In the genomic region with DNA sequence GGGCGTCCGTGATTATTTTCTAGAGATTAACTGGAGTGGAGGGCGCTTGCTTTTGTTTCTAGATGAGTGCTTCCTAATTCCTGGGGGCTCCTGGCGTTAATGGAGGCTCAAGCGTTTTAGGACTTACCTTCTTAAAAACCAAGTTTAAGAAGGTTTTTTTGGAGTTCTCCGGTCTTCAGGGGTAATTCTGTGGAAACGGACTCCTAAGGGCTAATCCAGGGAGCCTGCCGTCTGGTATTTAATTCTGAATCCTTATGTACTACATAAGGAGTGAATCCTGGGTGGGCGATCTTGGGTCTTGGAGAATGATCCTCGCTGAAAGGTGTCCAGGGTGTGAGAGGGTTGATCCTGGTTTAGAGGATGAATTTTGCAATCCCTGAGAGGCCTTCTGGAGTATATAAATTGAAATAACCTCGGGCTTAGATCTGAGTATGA, we compare ENCODE assay signal across 8 cellular contexts. TPM values are rescaled to one million over a fixed set of nuclear protein-coding genes. Genes with fewer than 3 reads are reported as not detected.
A peak's percentile ranks its signal among the peaks of the same experiment; 100 is the strongest.
DNase-seq lines count a peak whose midpoint lies in the region; ATAC-seq, FAIRE-seq and TF ChIP-seq lines count a peak whose summit lies in the region.

No MANE protein-coding gene starts in this region.

- no peaks in the 10 kb centered on the region for H3K9me3 Mint-ChIP-seq in activated CD4-positive, alpha-beta T cell treated with anti-CD3 and anti-CD28 coated beads for 36 hours (ENCODE audit: low read depth)

- H3K27me3 ChIP-seq in HepG2 (ENCODE audit: control insufficient read depth in 1 of 2, insufficient read depth in 2 of 2, low read length in 2 of 2) (peaks cover 0 to 4% of the 10 kb centered on the region in 2 experiments; a peak in 1 of 5 replicates), thoracic aorta (replicated peaks; ENCODE audit: insufficient read depth) (no peaks in the 10 kb centered on the region)

- peaks cover 27% of the 10 kb centered on the region for H3K79me2 ChIP-seq in HepG2 (ENCODE audit: insufficient read depth, low read length)

- H3K36me3 ChIP-seq in HepG2 (replicated peaks in 1 of 2; ENCODE audit: control insufficient read depth in 1 of 2, insufficient read depth in 2 of 2, low read length in 2 of 2) (peaks cover 16 to 38% of the 10 kb centered on the region in 2 experiments), thoracic aorta (peaks cover 41% of the 10 kb centered on the region)

- peaks cover 36% of the 10 kb centered on the region for H3K4me1 ChIP-seq in HepG2 (ENCODE audit: insufficient read depth, low read length)
- peaks cover 20 to 44% of the 10 kb centered on the region in 2 donors for H3K4me1 ChIP-seq in thoracic aorta (ENCODE audit: control insufficient read depth in 1 of 2, low read depth in 2 of 2)

- no peak for DNase-seq in activated CD4-positive, alpha-beta T cell treated with anti-CD3 and anti-CD28 coated beads for 36 hours
- DNase-seq in activated CD4-positive, alpha-beta T cell treated with anti-CD3 and anti-CD28 coated beads for 48 hours: no peak
- DNase-seq in HepG2 (ENCODE audit: low spot score) (no peak), thoracic aorta (ENCODE audit: low spot score) (no peak), hippocampal formation (lab: John Stamatoyannopoulos, UW) (no peak), NCI-H146 treated with DMSO at 0.1 percent for 48 hours (lab: John Stamatoyannopoulos, UW; ENCODE audit: unreplicated experiment) (no peak), T1000 (lab: John Stamatoyannopoulos, UW) (no peak)

- H3K4me3 ChIP-seq in HepG2 (replicated peaks in 1 of 3; ENCODE audit: insufficient read depth in 1 of 3, low read depth in 2 of 3, low read length in 3 of 3) (peak overlapping the region; percentile 77 to 85 (median 78)), thoracic aorta (peak overlapping the region; percentile 94)

- peaks cover 44% of the 10 kb centered on the region for H3K4me1 Mint-ChIP-seq in activated CD4-positive, alpha-beta T cell treated with anti-CD3 and anti-CD28 coated beads for 36 hours

- no peak overlapping the region for H2AFZ ChIP-seq in HepG2 (ENCODE audit: low read length)

- no peaks in the 10 kb centered on the region for H3K9me3 ChIP-seq in HepG2 (ENCODE audit: low read length)
- H3K9me3 ChIP-seq in thoracic aorta: no peaks in the 10 kb centered on the region

- H3K27ac Mint-ChIP-seq in activated CD4-positive, alpha-beta T cell treated with anti-CD3 and anti-CD28 coated beads for 36 hours: peak overlapping the region; percentile 98

- no peak for TF ChIP-seq RAD21 in HepG2 (CRISPR knock-in tag; IDR thresholded peaks at IDR 0.05)

- CTCF ChIA-PET in activated CD4-positive, alpha-beta T cell treated with anti-CD3 and anti-CD28 coated beads for 36 hours (lab: Charles Lee): interaction anchor here (1.0 to 1.5 kb wide), 5 partner anchors 9 to 380 kb away, joined by 3 to 4 read pairs (median 3); a partner anchor contains a TSS
- CTCF ChIA-PET in HepG2 (lab: Yijun Ruan, JAX; ENCODE audit: low intra/inter-chr PET ratio, low total read pairs): no interaction called here

- no peak for ATAC-seq in activated CD4-positive, alpha-beta T cell treated with anti-CD3 and anti-CD28 coated beads for 36 hours
- no peak for ATAC-seq in HepG2
- ATAC-seq in thoracic aorta (ENCODE audit: insufficient number of reproducible peaks, low FRiP score, low read depth): no peak

- TF ChIP-seq CTCF in HepG2 (CRISPR knock-in tag; IDR thresholded peaks at IDR 0.05) (no peak), thoracic aorta (IDR thresholded peaks at IDR 0.05) (no peak)

- 4% methylated on average over 11 of the region's 11 CpGs for WGBS in HepG2 (ENCODE audit: low lambda C conversion rate)

- no peaks in the 10 kb centered on the region for H3K27me3 Mint-ChIP-seq in activated CD4-positive, alpha-beta T cell treated with anti-CD3 and anti-CD28 coated beads for 36 hours

- TSS peak; percentile 82 for BruUV-seq in HepG2 (replicated peaks; lab: Mats Ljungman, UMichigan)

- POLR2A ChIA-PET in activated CD4-positive, alpha-beta T cell treated with anti-CD3 and anti-CD28 coated beads for 36 hours (lab: Charles Lee): interaction anchor here (0.9 to 2.0 kb wide), 9 partner anchors 9 to 180 kb away, joined by 3 to 12 read pairs (median 6); a partner anchor contains a TSS
- POLR2A ChIA-PET in HepG2 (lab: Yijun Ruan, JAX): interaction anchor here (0.8 to 3.1 kb wide), 16 partner anchors 8 to 380 kb away, joined by 3 to 22 read pairs (median 5); a partner anchor contains a TSS

- no peak for TF ChIP-seq EP300 in HepG2 (IDR thresholded peaks at IDR 0.05; ENCODE audit: low read depth in 2 of 2, low read length in 2 of 2)
- TF ChIP-seq EP300 in HepG2 (CRISPR knock-in tag; IDR thresholded peaks at IDR 0.05; ENCODE audit: borderline replicate concordance): no peak

- H3K9ac ChIP-seq in HepG2 (ENCODE audit: insufficient read depth, low read depth, low read length): peak overlapping the region; percentile 100

- in situ Hi-C loops in HepG2 (cut with HindIII; ENCODE audit: extremely low pct_ligation_motif_present, low pct_unique_long_range_greater_than_20kb): loop anchor here (5.0 kb wide), 2 partner anchors 76 to 176 kb away; no protein-coding TSS in a partner anchor

- FAIRE-seq in HepG2 (lab: Jason Lieb, UNC): no peak

- peak overlapping the region; percentile 92 for H3K4me2 ChIP-seq in HepG2 (ENCODE audit: low read depth, low read length)

- H3K4me3 Mint-ChIP-seq in activated CD4-positive, alpha-beta T cell treated with anti-CD3 and anti-CD28 coated beads for 36 hours: peak overlapping the region; percentile 93

- peak overlapping the region; percentile 92 for H3K27ac ChIP-seq in angular gyrus (ENCODE audit: low read depth, low read length)
- H3K27ac ChIP-seq in HepG2 (ENCODE audit: extremely low read length, insufficient read depth, low read length): peak overlapping the region; percentile 81
- peak overlapping the region; percentile 93 for H3K27ac ChIP-seq in thoracic aorta

- peaks cover 56% of the 10 kb centered on the region for H3K36me3 Mint-ChIP-seq in activated CD4-positive, alpha-beta T cell treated with anti-CD3 and anti-CD28 coated beads for 36 hours (ENCODE audit: low read depth)

- H4K20me1 ChIP-seq in HepG2 (ENCODE audit: insufficient read depth, low read length): peaks cover 32% of the 10 kb centered on the region; the same call in 1 of the 2 replicates

- intact Hi-C loops in activated CD4-positive, alpha-beta T cell treated with anti-CD3 and anti-CD28 coated beads for 36 hours (cut with DNase I, micrococcal nuclease): loop anchor here (1.0 to 5.0 kb wide), 22 partner anchors 9 to 529 kb away; a partner anchor contains a TSS
- intact Hi-C loops in HepG2 (cut with micrococcal nuclease; ENCODE audit: unreplicated experiment): no loop called here

- TF ChIP-seq POLR2A in HepG2 (IDR thresholded peaks at IDR 0.05; ENCODE audit: insufficient read depth in 1 of 2, low read depth in 2 of 2, low read length in 2 of 2): no peak

RNA-seq across cellular contexts. Expression of a gene that starts 0.4 kb away (rescaled TPM):
- total RNA-seq in activated CD4-positive, alpha-beta T cell treated with anti-CD3 and anti-CD28 coated beads for 36 hours: 1,000 to 10,000 TPM; 2,778 to 3,370 TPM
- total RNA-seq in HepG2 (2016; rRNA removed; fragmentation: Illumina TruSeq; extraction: Trizol) (2,345 and 2,734 TPM in 2 replicates), thoracic aorta (1,000 to 10,000 TPM; 1,371 to 2,401 TPM)
- total RNA-seq in HepG2 (2016; cell fraction: cytosol; rRNA removed; fragmentation: Illumina TruSeq; extraction: Trizol; ENCODE audit: low read depth): 3,922 and 3,962 TPM in 2 replicates
- 2,320 and 2,893 TPM in 2 replicates for total RNA-seq in HepG2 (2016; cell fraction: insoluble cytoplasmic fraction; rRNA removed; fragmentation: Illumina TruSeq; extraction: Trizol)
- total RNA-seq in HepG2 (2016; cell fraction: membrane; rRNA removed; fragmentation: Illumina TruSeq; extraction: Trizol): 5,292 and 5,634 TPM in 2 replicates
- 817 and 896 TPM in 2 replicates for total RNA-seq in HepG2 (2016; cell fraction: nucleus; rRNA removed; fragmentation: Illumina TruSeq; extraction: Trizol)
- 2,839 and 2,896 TPM in 2 replicates for polyA plus RNA-seq in HepG2 (2011; rRNA removed)
- polyA plus RNA-seq in HepG2 (2011; cell fraction: cytosol; rRNA removed): 6,087 and 6,094 TPM in 2 replicates
- polyA plus RNA-seq in HepG2 (2011; cell fraction: nucleus; rRNA removed): 1,822 and 1,919 TPM in 2 replicates
- polyA plus RNA-seq in HepG2 (2012): 3,444 and 3,595 TPM in 2 replicates
- polyA plus RNA-seq in HepG2 (2016; cell fraction: cytosol; fragmentation: Illumina TruSeq; extraction: Trizol; ENCODE audit: low read depth): 4,821 and 5,462 TPM in 2 replicates
- 3,269 and 3,282 TPM in 2 replicates for polyA plus RNA-seq in HepG2 (2016; cell fraction: insoluble cytoplasmic fraction; fragmentation: Illumina TruSeq; extraction: Trizol; ENCODE audit: low read depth)
- polyA plus RNA-seq in HepG2 (2016; cell fraction: membrane; fragmentation: Illumina TruSeq; extraction: Trizol; ENCODE audit: low read depth): 6,240 and 6,461 TPM in 2 replicates
- polyA plus RNA-seq in HepG2 (2016; cell fraction: nucleus; fragmentation: Illumina TruSeq; extraction: Trizol; ENCODE audit: insufficient read depth, low read depth): 1,822 and 1,918 TPM in 2 replicates
- 1,415 and 1,765 TPM in 2 replicates for polyA minus RNA-seq in HepG2 (2011; rRNA and poly(A)+ RNA removed; ENCODE audit: low replicate concordance)
- polyA minus RNA-seq in HepG2 (2011; cell fraction: cytosol; rRNA and poly(A)+ RNA removed): 470 and 550 TPM in 2 replicates
- 202 and 266 TPM in 2 replicates for polyA minus RNA-seq in HepG2 (2011; cell fraction: nucleus; rRNA and poly(A)+ RNA removed)

RNA-seq across cellular contexts. Expression of a gene that starts 9.2 kb away (rescaled TPM):
- total RNA-seq in activated CD4-positive, alpha-beta T cell treated with anti-CD3 and anti-CD28 coated beads for 36 hours: 1,000 to 10,000 TPM; 3,861 to 3,967 TPM
- total RNA-seq in HepG2 (2016; rRNA removed; fragmentation: Illumina TruSeq; extraction: Trizol) (2,601 and 3,137 TPM in 2 replicates), thoracic aorta (1,000 to 10,000 TPM in 1 of 2 donors, 100 to 1,000 TPM in 1; 996 to 1,451 TPM)
- 4,258 and 4,636 TPM in 2 replicates for total RNA-seq in HepG2 (2016; cell fraction: cytosol; rRNA removed; fragmentation: Illumina TruSeq; extraction: Trizol; ENCODE audit: low read depth)
- total RNA-seq in HepG2 (2016; cell fraction: insoluble cytoplasmic fraction; rRNA removed; fragmentation: Illumina TruSeq; extraction: Trizol): 2,656 and 3,295 TPM in 2 replicates
- 7,013 and 7,095 TPM in 2 replicates for total RNA-seq in HepG2 (2016; cell fraction: membrane; rRNA removed; fragmentation: Illumina TruSeq; extraction: Trizol)
- 1,096 and 1,183 TPM in 2 replicates for total RNA-seq in HepG2 (2016; cell fraction: nucleus; rRNA removed; fragmentation: Illumina TruSeq; extraction: Trizol)
- polyA plus RNA-seq in HepG2 (2011; rRNA removed): 3,407 and 3,954 TPM in 2 replicates
- polyA plus RNA-seq in HepG2 (2011; cell fraction: cytosol; rRNA removed): 2,986 and 5,309 TPM in 2 replicates
- 2,708 and 2,782 TPM in 2 replicates for polyA plus RNA-seq in HepG2 (2011; cell fraction: nucleus; rRNA removed)
- polyA plus RNA-seq in HepG2 (2012): 2,954 and 4,264 TPM in 2 replicates
- polyA plus RNA-seq in HepG2 (2016; cell fraction: cytosol; fragmentation: Illumina TruSeq; extraction: Trizol; ENCODE audit: low read depth): 5,376 and 5,987 TPM in 2 replicates
- 3,762 and 3,802 TPM in 2 replicates for polyA plus RNA-seq in HepG2 (2016; cell fraction: insoluble cytoplasmic fraction; fragmentation: Illumina TruSeq; extraction: Trizol; ENCODE audit: low read depth)
- 7,707 and 8,057 TPM in 2 replicates for polyA plus RNA-seq in HepG2 (2016; cell fraction: membrane; fragmentation: Illumina TruSeq; extraction: Trizol; ENCODE audit: low read depth)
- polyA plus RNA-seq in HepG2 (2016; cell fraction: nucleus; fragmentation: Illumina TruSeq; extraction: Trizol; ENCODE audit: insufficient read depth, low read depth): 2,294 and 2,333 TPM in 2 replicates
- 2,394 and 2,613 TPM in 2 replicates for polyA minus RNA-seq in HepG2 (2011; rRNA and poly(A)+ RNA removed; ENCODE audit: low replicate concordance)
- 898 and 937 TPM in 2 replicates for polyA minus RNA-seq in HepG2 (2011; cell fraction: cytosol; rRNA and poly(A)+ RNA removed)
- polyA minus RNA-seq in HepG2 (2011; cell fraction: nucleus; rRNA and poly(A)+ RNA removed): 1,540 and 1,647 TPM in 2 replicates

RNA-seq across cellular contexts. Expression of a gene that starts 15.9 kb away (rescaled TPM):
- total RNA-seq in activated CD4-positive, alpha-beta T cell treated with anti-CD3 and anti-CD28 coated beads for 36 hours: 10 to 100 TPM; 16.3 to 18.1 TPM
- total RNA-seq in HepG2 (2016; rRNA removed; fragmentation: Illumina TruSeq; extraction: Trizol) (124 and 225 TPM in 2 replicates), thoracic aorta (100 to 1,000 TPM; 172 to 304 TPM)
- total RNA-seq in HepG2 (2016; cell fraction: cytosol; rRNA removed; fragmentation: Illumina TruSeq; extraction: Trizol; ENCODE audit: low read depth): 222 and 258 TPM in 2 replicates
- 102 and 228 TPM in 2 replicates for total RNA-seq in HepG2 (2016; cell fraction: insoluble cytoplasmic fraction; rRNA removed; fragmentation: Illumina TruSeq; extraction: Trizol)
- 261 and 289 TPM in 2 replicates for total RNA-seq in HepG2 (2016; cell fraction: membrane; rRNA removed; fragmentation: Illumina TruSeq; extraction: Trizol)
- total RNA-seq in HepG2 (2016; cell fraction: nucleus; rRNA removed; fragmentation: Illumina TruSeq; extraction: Trizol): 141 and 165 TPM in 2 replicates
- 121 and 149 TPM in 2 replicates for polyA plus RNA-seq in HepG2 (2011; rRNA removed)
- 105 and 151 TPM in 2 replicates for polyA plus RNA-seq in HepG2 (2011; cell fraction: cytosol; rRNA removed)
- polyA plus RNA-seq in HepG2 (2011; cell fraction: nucleus; rRNA removed): 256 and 257 TPM in 2 replicates
- polyA plus RNA-seq in HepG2 (2012): 143 and 177 TPM in 2 replicates
- 245 and 266 TPM in 2 replicates for polyA plus RNA-seq in HepG2 (2016; cell fraction: cytosol; fragmentation: Illumina TruSeq; extraction: Trizol; ENCODE audit: low read depth)
- 107 and 130 TPM in 2 replicates for polyA plus RNA-seq in HepG2 (2016; cell fraction: insoluble cytoplasmic fraction; fragmentation: Illumina TruSeq; extraction: Trizol; ENCODE audit: low read depth)
- 257 and 263 TPM in 2 replicates for polyA plus RNA-seq in HepG2 (2016; cell fraction: membrane; fragmentation: Illumina TruSeq; extraction: Trizol; ENCODE audit: low read depth)
- polyA plus RNA-seq in HepG2 (2016; cell fraction: nucleus; fragmentation: Illumina TruSeq; extraction: Trizol; ENCODE audit: insufficient read depth, low read depth): 289 and 295 TPM in 2 replicates
- 0.65 and 115 TPM in 2 replicates for polyA minus RNA-seq in HepG2 (2011; rRNA and poly(A)+ RNA removed; ENCODE audit: low replicate concordance)
- 72.8 and 82.9 TPM in 2 replicates for polyA minus RNA-seq in HepG2 (2011; cell fraction: cytosol; rRNA and poly(A)+ RNA removed)
- 27.6 and 29.2 TPM in 2 replicates for polyA minus RNA-seq in HepG2 (2011; cell fraction: nucleus; rRNA and poly(A)+ RNA removed)

RNA-seq across cellular contexts. Expression of a gene that starts 22.6 kb away (rescaled TPM):
- total RNA-seq in activated CD4-positive, alpha-beta T cell treated with anti-CD3 and anti-CD28 coated beads for 36 hours: 10 to 100 TPM; 38.6 to 43.2 TPM
- 0.58 and 1.5 TPM in 2 replicates for total RNA-seq in HepG2 (2016; rRNA removed; fragmentation: Illumina TruSeq; extraction: Trizol)
- total RNA-seq in HepG2 (2016; cell fraction: cytosol; rRNA removed; fragmentation: Illumina TruSeq; extraction: Trizol; ENCODE audit: low read depth): 2.3 and 2.9 TPM in 2 replicates
- 0.67 and 1.4 TPM in 2 replicates for total RNA-seq in HepG2 (2016; cell fraction: insoluble cytoplasmic fraction; rRNA removed; fragmentation: Illumina TruSeq; extraction: Trizol)
- total RNA-seq in HepG2 (2016; cell fraction: membrane; rRNA removed; fragmentation: Illumina TruSeq; extraction: Trizol): 2.2 and 2.3 TPM in 2 replicates
- total RNA-seq in HepG2 (2016; cell fraction: nucleus; rRNA removed; fragmentation: Illumina TruSeq; extraction: Trizol): 1.3 and 2.9 TPM in 2 replicates
- 2.6 and 3.0 TPM in 2 replicates for polyA plus RNA-seq in HepG2 (2011; rRNA removed)
- 1.1 and 1.7 TPM in 2 replicates for polyA plus RNA-seq in HepG2 (2011; cell fraction: cytosol; rRNA removed)
- 5.2 and 6.9 TPM in 2 replicates for polyA plus RNA-seq in HepG2 (2011; cell fraction: nucleus; rRNA removed)
- polyA plus RNA-seq in HepG2 (2012): 2.0 and 4.6 TPM in 2 replicates
- 4.2 and 4.4 TPM in 2 replicates for polyA plus RNA-seq in HepG2 (2016; cell fraction: cytosol; fragmentation: Illumina TruSeq; extraction: Trizol; ENCODE audit: low read depth)
- polyA plus RNA-seq in HepG2 (2016; cell fraction: insoluble cytoplasmic fraction; fragmentation: Illumina TruSeq; extraction: Trizol; ENCODE audit: low read depth): 2.3 and 2.4 TPM in 2 replicates
- 2.5 and 3.6 TPM in 2 replicates for polyA plus RNA-seq in HepG2 (2016; cell fraction: membrane; fragmentation: Illumina TruSeq; extraction: Trizol; ENCODE audit: low read depth)
- polyA plus RNA-seq in HepG2 (2016; cell fraction: nucleus; fragmentation: Illumina TruSeq; extraction: Trizol; ENCODE audit: insufficient read depth, low read depth): 7.4 and 8.8 TPM in 2 replicates
- 1.2 and 1.7 TPM in 2 replicates for polyA minus RNA-seq in HepG2 (2011; rRNA and poly(A)+ RNA removed; ENCODE audit: low replicate concordance)
- polyA minus RNA-seq in HepG2 (2011; cell fraction: cytosol; rRNA and poly(A)+ RNA removed): 0.79 and 2.5 TPM in 2 replicates
- 0.90 and 1.1 TPM in 2 replicates for polyA minus RNA-seq in HepG2 (2011; cell fraction: nucleus; rRNA and poly(A)+ RNA removed)
- total RNA-seq in thoracic aorta: 1 to 10 TPM; 4.7 to 5.6 TPM

RNA-seq across cellular contexts. Expression of a gene that starts 31.2 kb away (rescaled TPM):
- 10 to 100 TPM; 10.9 to 13.5 TPM for total RNA-seq in activated CD4-positive, alpha-beta T cell treated with anti-CD3 and anti-CD28 coated beads for 36 hours
- total RNA-seq in HepG2 (2016; rRNA removed; fragmentation: Illumina TruSeq; extraction: Trizol) (1.7 and 10.1 TPM in 2 replicates), thoracic aorta (100 to 1,000 TPM in 1 of 2 donors, 10 to 100 TPM in 1; 65.3 to 111 TPM)
- 2.9 TPM in 2 replicates for total RNA-seq in HepG2 (2016; cell fraction: cytosol; rRNA removed; fragmentation: Illumina TruSeq; extraction: Trizol; ENCODE audit: low read depth)
- total RNA-seq in HepG2 (2016; cell fraction: insoluble cytoplasmic fraction; rRNA removed; fragmentation: Illumina TruSeq; extraction: Trizol): 2.5 and 10.4 TPM in 2 replicates
- total RNA-seq in HepG2 (2016; cell fraction: membrane; rRNA removed; fragmentation: Illumina TruSeq; extraction: Trizol): 3.9 and 4.3 TPM in 2 replicates
- total RNA-seq in HepG2 (2016; cell fraction: nucleus; rRNA removed; fragmentation: Illumina TruSeq; extraction: Trizol): 12.9 and 16.5 TPM in 2 replicates
- polyA plus RNA-seq in HepG2 (2011; rRNA removed): 3.0 and 3.3 TPM in 2 replicates
- polyA plus RNA-seq in HepG2 (2011; cell fraction: cytosol; rRNA removed): 0.79 and 1.6 TPM in 2 replicates
- 33.2 and 45.9 TPM in 2 replicates for polyA plus RNA-seq in HepG2 (2011; cell fraction: nucleus; rRNA removed)
- polyA plus RNA-seq in HepG2 (2012): 4.9 and 5.2 TPM in 2 replicates
- 4.8 and 4.9 TPM in 2 replicates for polyA plus RNA-seq in HepG2 (2016; cell fraction: cytosol; fragmentation: Illumina TruSeq; extraction: Trizol; ENCODE audit: low read depth)
- 3.3 and 3.5 TPM in 2 replicates for polyA plus RNA-seq in HepG2 (2016; cell fraction: insoluble cytoplasmic fraction; fragmentation: Illumina TruSeq; extraction: Trizol; ENCODE audit: low read depth)
- 4.3 and 6.1 TPM in 2 replicates for polyA plus RNA-seq in HepG2 (2016; cell fraction: membrane; fragmentation: Illumina TruSeq; extraction: Trizol; ENCODE audit: low read depth)
- polyA plus RNA-seq in HepG2 (2016; cell fraction: nucleus; fragmentation: Illumina TruSeq; extraction: Trizol; ENCODE audit: insufficient read depth, low read depth): 61.4 and 74.8 TPM in 2 replicates
- polyA minus RNA-seq in HepG2 (2011; rRNA and poly(A)+ RNA removed; ENCODE audit: low replicate concordance): 0.14 and 0.50 TPM in 2 replicates
- not detected in 2 replicates for polyA minus RNA-seq in HepG2 (2011; cell fraction: cytosol; rRNA and poly(A)+ RNA removed)
- 3.1 and 4.0 TPM in 2 replicates for polyA minus RNA-seq in HepG2 (2011; cell fraction: nucleus; rRNA and poly(A)+ RNA removed)

Comparison
In these comparisons a context has a peak if more than half of its experiments do, and no peak if none do; other contexts are left out.
1. RNA of a gene that starts 15.9 kb away (total RNA-seq): 172 to 304 TPM in thoracic aorta and 102 to 289 TPM in HepG2; 16.3 to 18.1 TPM in activated CD4-positive, alpha-beta T cell treated with anti-CD3 and anti-CD28 coated beads for 36 hours; every median in the first group is over 4 times any median in the second.
2. Peak in every context shown above with its lines, with median percentiles within 50 percentile points of each other: H3K27ac ChIP-seq.